ENCODE assay signal across 14 cellular contexts in the genomic region with DNA sequence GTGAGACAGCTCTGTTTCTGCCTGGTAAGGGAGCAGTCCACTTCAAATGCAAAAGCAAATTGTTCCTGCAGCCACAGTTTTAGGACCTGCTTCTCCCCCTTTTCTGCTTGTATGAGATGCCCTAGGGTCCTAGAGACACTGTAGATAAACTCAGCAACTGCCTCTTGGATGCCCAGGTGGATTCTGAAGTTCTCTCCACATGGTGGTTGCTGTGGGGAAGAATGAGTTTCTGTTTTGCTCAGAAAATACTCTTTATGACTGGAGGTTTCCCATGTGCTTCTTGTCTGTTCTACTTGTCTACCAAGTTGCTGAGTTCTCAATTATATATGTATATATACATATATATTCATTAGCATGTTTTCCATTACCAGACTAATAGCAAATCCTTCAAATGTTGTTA.
DNase-seq lines count a peak whose midpoint lies in the region; ATAC-seq, FAIRE-seq and TF ChIP-seq lines count a peak whose summit lies in the region.
"Had no signal": no experiment of that assay in that cellular context is flagged by ENCODE, and none has a peak within 500 bp of the region (broad histone marks: within the 10 kb centered on the region; RNA-seq: fewer than 3 reads in every experiment).

No MANE protein-coding gene starts in this region.

- DNase-seq in GM12865 (ENCODE audit: low read depth) (peak; percentile 66), NCI-H2029 treated with DMSO at 0.1 percent for 48 hours (lab: John Stamatoyannopoulos, UW) (no peak), urothelium cell line (ENCODE audit: low spot score) (no peak), inferior parietal cortex (ENCODE audit: extremely low spot score) (no peak)
- DNase-seq in activated effector memory CD4-positive, alpha-beta T cell treated with anti-CD3 and anti-CD28 coated beads, Interleukin-2, amount 50 U/mL, for 16 hours = no peak
- DNase-seq: caudate nucleus, lower lobe of right lung, NCI-H2227 treated with DMSO at 0.1 percent for 48 hours, SJCRH30 had no signal

- FAIRE-seq in urothelium cell line (lab: Jason Lieb, UNC) = no peak
- FAIRE-seq: K562 had no signal

- TF ChIP-seq CTCF in GM12865 (IDR thresholded peaks at IDR 0.05; ENCODE audit: insufficient read depth, low read depth, low read length, missing control alignments) = no peak

- no peak overlapping the region for H3K4me3 ChIP-seq in GM12865 (ENCODE audit: low read depth, low read length)
- H3K4me3 ChIP-seq: K562, lower lobe of right lung, prostate gland, SJCRH30 had no signal

- ATAC-seq in GM19035 (IDR thresholded peaks at IDR 0.05; ENCODE audit: unreplicated experiment) (peak; percentile 98), HG02642 (IDR thresholded peaks at IDR 0.05; ENCODE audit: poor library complexity, unreplicated experiment) (peak; percentile 95), HG03460 (IDR thresholded peaks at IDR 0.05; ENCODE audit: unreplicated experiment) (peak; percentile 79)
- ATAC-seq: K562, lower lobe of right lung had no signal
